Comparison of ENCODE assay signal across 1 cellular context in genomic region chrX:119755981-119756533, GRCh38.
A peak's percentile ranks its signal among the peaks of the same experiment; 100 is the strongest.
TF ChIP-seq lines count a peak whose summit lies in the region.

No MANE protein-coding gene starts in this region.

TF ChIP-seq in GM12878, 131 proteins besides CTCF, POLR2A, EP300 and RAD21 (continued from another document and continues in another):
- TF ChIP-seq EED (IDR thresholded peaks at IDR 0.05; ENCODE audit: low read depth) (peak; percentile 87), PBX3 (IDR thresholded peaks at IDR 0.05; ENCODE audit: insufficient replicate concordance, low read depth, low read length) (peak; percentile 85), E2F4 (IDR thresholded peaks at IDR 0.05; ENCODE audit: low read depth, low read length) (no peak), NRF1 (conservative IDR thresholded peaks at IDR 0.05; ENCODE audit: low read depth, low read length) (no peak), KLF5 (IDR thresholded peaks at IDR 0.05; ENCODE audit: partially characterized antibody) (no peak), E2F8 (IDR thresholded peaks at IDR 0.05; ENCODE audit: low read depth, partially characterized antibody) (no peak), STAT1 (conservative IDR thresholded peaks at IDR 0.05) (no peak), STAT3 (IDR thresholded peaks at IDR 0.05; ENCODE audit: low read depth, low read length) (peak; percentile 77; the same call in 1 of the 2 replicates), IKZF2 (IDR thresholded peaks at IDR 0.05) (peak; percentile 92 to 96), SMC3 (IDR thresholded peaks at IDR 0.05; ENCODE audit: borderline replicate concordance, low read length) (peak; percentile 16; the same call in 1 of the 2 replicates), WRNIP1 (IDR thresholded peaks at IDR 0.05; ENCODE audit: borderline replicate concordance, low read depth, low read length) (0 out of 2 replicates have a peak, but pooled peaks have one; percentile 57), FOS (IDR thresholded peaks at IDR 0.05; ENCODE audit: borderline replicate concordance, extremely low read depth, insufficient read length) (no peak), CBFB (IDR thresholded peaks at IDR 0.05; ENCODE audit: low read depth) (peak; percentile 89), PAX5 (IDR thresholded peaks at IDR 0.05; ENCODE audit: borderline replicate concordance, low read depth, low read length) (peak; percentile 54; the same call in 1 of the 2 replicates), MTA2 (IDR thresholded peaks at IDR 0.05; ENCODE audit: low read depth) (peak; percentile 82), CHD2 (IDR thresholded peaks at IDR 0.05; ENCODE audit: borderline replicate concordance, low read depth, low read length) (peak; percentile 87), CHD1 (IDR thresholded peaks at IDR 0.05; ENCODE audit: low read depth, low read length) (no peak), NR2F1 (conservative IDR thresholded peaks at IDR 0.05) (peak; percentile 71; the same call in 1 of the 2 replicates), ZNF622 (IDR thresholded peaks at IDR 0.05) (no peak), CHD4 (IDR thresholded peaks at IDR 0.05) (no peak), SRF (IDR thresholded peaks at IDR 0.05; ENCODE audit: low read depth in 2 of 2, low read length in 2 of 2) (no peak; a peak in 1 of 4 replicates), FOXM1 (IDR thresholded peaks at IDR 0.05; ENCODE audit: low read depth, low read length) (peak; percentile 76), PML (IDR thresholded peaks at IDR 0.05; ENCODE audit: low read length) (0 out of 2 replicates have a peak, but pooled peaks have one; percentile 29), ZNF217 (IDR thresholded peaks at IDR 0.05) (no peak; the same call in 1 of the 2 replicates), TAF1 (IDR thresholded peaks at IDR 0.05; ENCODE audit: borderline replicate concordance, low read depth, low read length) (no peak), ASH2L (IDR thresholded peaks at IDR 0.05; ENCODE audit: borderline replicate concordance, low read depth) (no peak), MYC (IDR thresholded peaks at IDR 0.05; ENCODE audit: insufficient read depth, insufficient read length, insufficient replicate concordance, low read length, severe bottlenecking) (no peak), TCF12 (IDR thresholded peaks at IDR 0.05; ENCODE audit: low read depth, low read length) (0 out of 2 replicates have a peak, but pooled peaks have one; percentile 19)
- TF ChIP-seq, protein P1, sequence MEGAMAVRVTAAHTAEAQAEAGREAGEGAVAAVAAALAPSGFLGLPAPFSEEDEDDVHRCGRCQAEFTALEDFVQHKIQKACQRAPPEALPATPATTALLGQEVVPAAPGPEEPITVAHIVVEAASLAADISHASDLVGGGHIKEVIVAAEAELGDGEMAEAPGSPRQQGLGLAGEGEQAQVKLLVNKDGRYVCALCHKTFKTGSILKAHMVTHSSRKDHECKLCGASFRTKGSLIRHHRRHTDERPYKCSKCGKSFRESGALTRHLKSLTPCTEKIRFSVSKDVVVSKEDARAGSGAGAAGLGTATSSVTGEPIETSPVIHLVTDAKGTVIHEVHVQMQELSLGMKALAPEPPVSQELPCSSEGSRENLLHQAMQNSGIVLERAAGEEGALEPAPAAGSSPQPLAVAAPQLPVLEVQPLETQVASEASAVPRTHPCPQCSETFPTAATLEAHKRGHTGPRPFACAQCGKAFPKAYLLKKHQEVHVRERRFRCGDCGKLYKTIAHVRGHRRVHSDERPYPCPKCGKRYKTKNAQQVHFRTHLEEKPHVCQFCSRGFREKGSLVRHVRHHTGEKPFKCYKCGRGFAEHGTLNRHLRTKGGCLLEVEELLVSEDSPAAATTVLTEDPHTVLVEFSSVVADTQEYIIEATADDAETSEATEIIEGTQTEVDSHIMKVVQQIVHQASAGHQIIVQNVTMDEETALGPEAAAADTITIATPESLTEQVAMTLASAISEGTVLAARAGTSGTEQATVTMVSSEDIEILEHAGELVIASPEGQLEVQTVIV (IDR thresholded peaks at IDR 0.05; ENCODE audit: borderline replicate concordance, partially characterized antibody), result no peak
- TF ChIP-seq, protein P2, sequence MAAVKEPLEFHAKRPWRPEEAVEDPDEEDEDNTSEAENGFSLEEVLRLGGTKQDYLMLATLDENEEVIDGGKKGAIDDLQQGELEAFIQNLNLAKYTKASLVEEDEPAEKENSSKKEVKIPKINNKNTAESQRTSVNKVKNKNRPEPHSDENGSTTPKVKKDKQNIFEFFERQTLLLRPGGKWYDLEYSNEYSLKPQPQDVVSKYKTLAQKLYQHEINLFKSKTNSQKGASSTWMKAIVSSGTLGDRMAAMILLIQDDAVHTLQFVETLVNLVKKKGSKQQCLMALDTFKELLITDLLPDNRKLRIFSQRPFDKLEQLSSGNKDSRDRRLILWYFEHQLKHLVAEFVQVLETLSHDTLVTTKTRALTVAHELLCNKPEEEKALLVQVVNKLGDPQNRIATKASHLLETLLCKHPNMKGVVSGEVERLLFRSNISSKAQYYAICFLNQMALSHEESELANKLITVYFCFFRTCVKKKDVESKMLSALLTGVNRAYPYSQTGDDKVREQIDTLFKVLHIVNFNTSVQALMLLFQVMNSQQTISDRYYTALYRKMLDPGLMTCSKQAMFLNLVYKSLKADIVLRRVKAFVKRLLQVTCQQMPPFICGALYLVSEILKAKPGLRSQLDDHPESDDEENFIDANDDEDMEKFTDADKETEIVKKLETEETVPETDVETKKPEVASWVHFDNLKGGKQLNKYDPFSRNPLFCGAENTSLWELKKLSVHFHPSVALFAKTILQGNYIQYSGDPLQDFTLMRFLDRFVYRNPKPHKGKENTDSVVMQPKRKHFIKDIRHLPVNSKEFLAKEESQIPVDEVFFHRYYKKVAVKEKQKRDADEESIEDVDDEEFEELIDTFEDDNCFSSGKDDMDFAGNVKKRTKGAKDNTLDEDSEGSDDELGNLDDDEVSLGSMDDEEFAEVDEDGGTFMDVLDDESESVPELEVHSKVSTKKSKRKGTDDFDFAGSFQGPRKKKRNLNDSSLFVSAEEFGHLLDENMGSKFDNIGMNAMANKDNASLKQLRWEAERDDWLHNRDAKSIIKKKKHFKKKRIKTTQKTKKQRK (IDR thresholded peaks at IDR 0.05; ENCODE audit: low read depth, low read length), result no peak
- TF ChIP-seq, protein P3, sequence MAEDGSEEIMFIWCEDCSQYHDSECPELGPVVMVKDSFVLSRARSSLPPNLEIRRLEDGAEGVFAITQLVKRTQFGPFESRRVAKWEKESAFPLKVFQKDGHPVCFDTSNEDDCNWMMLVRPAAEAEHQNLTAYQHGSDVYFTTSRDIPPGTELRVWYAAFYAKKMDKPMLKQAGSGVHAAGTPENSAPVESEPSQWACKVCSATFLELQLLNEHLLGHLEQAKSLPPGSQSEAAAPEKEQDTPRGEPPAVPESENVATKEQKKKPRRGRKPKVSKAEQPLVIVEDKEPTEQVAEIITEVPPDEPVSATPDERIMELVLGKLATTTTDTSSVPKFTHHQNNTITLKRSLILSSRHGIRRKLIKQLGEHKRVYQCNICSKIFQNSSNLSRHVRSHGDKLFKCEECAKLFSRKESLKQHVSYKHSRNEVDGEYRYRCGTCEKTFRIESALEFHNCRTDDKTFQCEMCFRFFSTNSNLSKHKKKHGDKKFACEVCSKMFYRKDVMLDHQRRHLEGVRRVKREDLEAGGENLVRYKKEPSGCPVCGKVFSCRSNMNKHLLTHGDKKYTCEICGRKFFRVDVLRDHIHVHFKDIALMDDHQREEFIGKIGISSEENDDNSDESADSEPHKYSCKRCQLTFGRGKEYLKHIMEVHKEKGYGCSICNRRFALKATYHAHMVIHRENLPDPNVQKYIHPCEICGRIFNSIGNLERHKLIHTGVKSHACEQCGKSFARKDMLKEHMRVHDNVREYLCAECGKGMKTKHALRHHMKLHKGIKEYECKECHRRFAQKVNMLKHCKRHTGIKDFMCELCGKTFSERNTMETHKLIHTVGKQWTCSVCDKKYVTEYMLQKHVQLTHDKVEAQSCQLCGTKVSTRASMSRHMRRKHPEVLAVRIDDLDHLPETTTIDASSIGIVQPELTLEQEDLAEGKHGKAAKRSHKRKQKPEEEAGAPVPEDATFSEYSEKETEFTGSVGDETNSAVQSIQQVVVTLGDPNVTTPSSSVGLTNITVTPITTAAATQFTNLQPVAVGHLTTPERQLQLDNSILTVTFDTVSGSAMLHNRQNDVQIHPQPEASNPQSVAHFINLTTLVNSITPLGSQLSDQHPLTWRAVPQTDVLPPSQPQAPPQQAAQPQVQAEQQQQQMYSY (CRISPR knock-in tag; IDR thresholded peaks at IDR 0.05), result no peak
- TF ChIP-seq, protein P4, sequence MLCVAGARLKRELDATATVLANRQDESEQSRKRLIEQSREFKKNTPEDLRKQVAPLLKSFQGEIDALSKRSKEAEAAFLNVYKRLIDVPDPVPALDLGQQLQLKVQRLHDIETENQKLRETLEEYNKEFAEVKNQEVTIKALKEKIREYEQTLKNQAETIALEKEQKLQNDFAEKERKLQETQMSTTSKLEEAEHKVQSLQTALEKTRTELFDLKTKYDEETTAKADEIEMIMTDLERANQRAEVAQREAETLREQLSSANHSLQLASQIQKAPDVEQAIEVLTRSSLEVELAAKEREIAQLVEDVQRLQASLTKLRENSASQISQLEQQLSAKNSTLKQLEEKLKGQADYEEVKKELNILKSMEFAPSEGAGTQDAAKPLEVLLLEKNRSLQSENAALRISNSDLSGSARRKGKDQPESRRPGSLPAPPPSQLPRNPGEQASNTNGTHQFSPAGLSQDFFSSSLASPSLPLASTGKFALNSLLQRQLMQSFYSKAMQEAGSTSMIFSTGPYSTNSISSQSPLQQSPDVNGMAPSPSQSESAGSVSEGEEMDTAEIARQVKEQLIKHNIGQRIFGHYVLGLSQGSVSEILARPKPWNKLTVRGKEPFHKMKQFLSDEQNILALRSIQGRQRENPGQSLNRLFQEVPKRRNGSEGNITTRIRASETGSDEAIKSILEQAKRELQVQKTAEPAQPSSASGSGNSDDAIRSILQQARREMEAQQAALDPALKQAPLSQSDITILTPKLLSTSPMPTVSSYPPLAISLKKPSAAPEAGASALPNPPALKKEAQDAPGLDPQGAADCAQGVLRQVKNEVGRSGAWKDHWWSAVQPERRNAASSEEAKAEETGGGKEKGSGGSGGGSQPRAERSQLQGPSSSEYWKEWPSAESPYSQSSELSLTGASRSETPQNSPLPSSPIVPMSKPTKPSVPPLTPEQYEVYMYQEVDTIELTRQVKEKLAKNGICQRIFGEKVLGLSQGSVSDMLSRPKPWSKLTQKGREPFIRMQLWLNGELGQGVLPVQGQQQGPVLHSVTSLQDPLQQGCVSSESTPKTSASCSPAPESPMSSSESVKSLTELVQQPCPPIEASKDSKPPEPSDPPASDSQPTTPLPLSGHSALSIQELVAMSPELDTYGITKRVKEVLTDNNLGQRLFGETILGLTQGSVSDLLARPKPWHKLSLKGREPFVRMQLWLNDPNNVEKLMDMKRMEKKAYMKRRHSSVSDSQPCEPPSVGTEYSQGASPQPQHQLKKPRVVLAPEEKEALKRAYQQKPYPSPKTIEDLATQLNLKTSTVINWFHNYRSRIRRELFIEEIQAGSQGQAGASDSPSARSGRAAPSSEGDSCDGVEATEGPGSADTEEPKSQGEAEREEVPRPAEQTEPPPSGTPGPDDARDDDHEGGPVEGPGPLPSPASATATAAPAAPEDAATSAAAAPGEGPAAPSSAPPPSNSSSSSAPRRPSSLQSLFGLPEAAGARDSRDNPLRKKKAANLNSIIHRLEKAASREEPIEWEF (IDR thresholded peaks at IDR 0.05; ENCODE audit: insufficient replicate concordance, low read depth, low read length), result no peak
- TF ChIP-seq, protein P5, sequence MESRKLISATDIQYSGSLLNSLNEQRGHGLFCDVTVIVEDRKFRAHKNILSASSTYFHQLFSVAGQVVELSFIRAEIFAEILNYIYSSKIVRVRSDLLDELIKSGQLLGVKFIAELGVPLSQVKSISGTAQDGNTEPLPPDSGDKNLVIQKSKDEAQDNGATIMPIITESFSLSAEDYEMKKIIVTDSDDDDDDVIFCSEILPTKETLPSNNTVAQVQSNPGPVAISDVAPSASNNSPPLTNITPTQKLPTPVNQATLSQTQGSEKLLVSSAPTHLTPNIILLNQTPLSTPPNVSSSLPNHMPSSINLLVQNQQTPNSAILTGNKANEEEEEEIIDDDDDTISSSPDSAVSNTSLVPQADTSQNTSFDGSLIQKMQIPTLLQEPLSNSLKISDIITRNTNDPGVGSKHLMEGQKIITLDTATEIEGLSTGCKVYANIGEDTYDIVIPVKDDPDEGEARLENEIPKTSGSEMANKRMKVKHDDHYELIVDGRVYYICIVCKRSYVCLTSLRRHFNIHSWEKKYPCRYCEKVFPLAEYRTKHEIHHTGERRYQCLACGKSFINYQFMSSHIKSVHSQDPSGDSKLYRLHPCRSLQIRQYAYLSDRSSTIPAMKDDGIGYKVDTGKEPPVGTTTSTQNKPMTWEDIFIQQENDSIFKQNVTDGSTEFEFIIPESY (IDR thresholded peaks at IDR 0.05), result no peak
